Comparison of ENCODE assay signal across 12 cellular contexts in the genomic region with DNA sequence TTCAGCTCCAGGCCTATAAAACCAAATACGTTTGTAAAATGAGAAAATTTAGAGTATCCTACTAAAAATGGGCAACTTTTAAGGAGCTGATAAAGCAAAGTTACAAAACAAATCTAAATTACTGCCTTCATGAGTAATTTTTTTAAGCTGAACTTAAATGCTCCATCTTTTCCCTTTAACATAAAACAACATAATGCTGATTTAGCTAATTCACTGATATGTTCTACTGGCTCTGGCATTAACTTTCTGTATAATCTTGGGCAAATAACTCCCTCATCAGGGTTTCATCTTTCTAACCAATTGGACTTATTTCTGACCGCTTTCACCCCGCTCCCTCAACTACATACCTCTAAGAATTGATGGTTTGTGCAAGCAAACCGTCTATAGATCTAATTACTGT. TPM values are rescaled to one million over a fixed set of nuclear protein-coding genes. Genes with fewer than 3 reads are reported as not detected.
"Had no signal": no experiment of that assay in that cellular context is flagged by ENCODE, and none has a peak within 500 bp of the region (broad histone marks: within the 10 kb centered on the region; RNA-seq: fewer than 3 reads in every experiment).

No MANE protein-coding gene starts in this region.

- FAIRE-seq: HTR-8/SVneo had no signal

- H3K9ac ChIP-seq: GM23248, KMS-11 had no signal

- H3K9me3 ChIP-seq: HAP-1 had no signal

- DNase-seq: GM23248, GOT3, H7, HFFc6, Karpas-422, KBM-7 had no signal

- H3K36me3 ChIP-seq: HAP-1 had no signal

- H3K4me2 ChIP-seq: KMS-11 had no signal

- H3K4me3 ChIP-seq: GM23248, HAP-1 had no signal

- ATAC-seq: HCT116 had no signal

- H3K4me1 ChIP-seq: HAP-1 had no signal

- H3K27ac ChIP-seq: GM23248, KMS-11 had no signal

- H2AFZ ChIP-seq: GM23248 had no signal

RNA-seq across cellular contexts. Expression of gene OR10A3, which starts 0.4 kb away (rescaled TPM):
- total RNA-seq: H4, H7, HT-29 had no signal

RNA-seq across cellular contexts. Expression of gene OR10A6, which starts 10.1 kb away (rescaled TPM):
- total RNA-seq: H4, H7, HT-29 had no signal

RNA-seq across cellular contexts. Expression of gene NLRP10, which starts 24.1 kb away (rescaled TPM):
- total RNA-seq: H4, HT-29 had no signal
